In the genomic region with DNA sequence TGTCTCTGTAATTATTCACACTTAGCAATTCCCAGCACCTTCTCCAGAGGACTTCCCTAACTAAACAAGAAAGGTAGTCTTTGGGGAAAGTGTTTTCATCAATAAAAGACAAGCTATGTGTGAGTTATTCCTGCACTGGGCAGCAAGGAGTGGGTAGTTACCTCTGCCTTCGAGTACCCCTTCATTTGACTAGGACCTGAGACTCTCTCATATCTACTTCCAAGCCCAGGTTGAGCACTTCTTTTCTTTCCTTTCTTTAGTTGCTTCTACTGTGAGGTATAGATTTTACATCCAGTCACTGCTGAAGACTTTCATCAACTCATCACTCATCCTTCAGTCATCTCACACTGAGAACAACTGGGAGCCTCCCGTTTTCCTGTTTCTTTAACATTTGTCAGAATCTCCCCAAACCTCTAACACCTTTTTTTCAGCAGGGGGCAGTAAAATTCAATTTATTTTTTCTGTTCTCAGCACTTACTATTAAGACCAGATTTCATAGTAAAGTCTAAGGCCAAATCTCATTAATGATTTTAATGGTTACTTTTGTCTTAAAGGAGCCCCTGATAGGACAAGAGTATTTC, we compare ENCODE assay signal across 9 cellular contexts.
DNase-seq lines count a peak whose midpoint lies in the region; ATAC-seq and TF ChIP-seq lines count a peak whose summit lies in the region.
"Had no signal": no experiment of that assay in that cellular context is flagged by ENCODE, and none has a peak within 500 bp of the region (broad histone marks: within the 10 kb centered on the region; RNA-seq: fewer than 3 reads in every experiment).

No MANE protein-coding gene starts in this region.

- WGBS in endodermal cell (ENCODE audit: insufficient coverage in 1 of 2, insufficient read length in 1 of 2), 2 experiments: 63% methylated on average over 2 of the region's 2 CpGs; no CpG with 5 or more reads in 1 of the 2 experiments
- WGBS in spleen, 5 donors: 30 to 41% (median 33%) methylated on average over 2 of the region's 2 CpGs

- H3K27ac Mint-ChIP-seq in activated CD8-positive, alpha-beta memory T cell treated with anti-CD3 and anti-CD28 coated beads, Interleukin-2, amount 10 ng/mL, durations not matched to agents 7 days and 5 days: peak overlapping the region; percentile 72
- H3K27ac Mint-ChIP-seq in endodermal cell: no peak overlapping the region

- H3K9me3 Mint-ChIP-seq in activated CD8-positive, alpha-beta memory T cell treated with anti-CD3 and anti-CD28 coated beads, Interleukin-2, amount 10 ng/mL, durations not matched to agents 7 days and 5 days (ENCODE audit: low read depth): no peaks in the 10 kb centered on the region
- H3K9me3 Mint-ChIP-seq in endodermal cell: no peaks in the 10 kb centered on the region

- H3K27ac ChIP-seq in endodermal cell (ENCODE audit: low read depth, low read length): no peak overlapping the region
- H3K27ac ChIP-seq in spleen: no peak overlapping the region
- H3K27ac ChIP-seq: SK-N-MC had no signal

- H3K4me3 ChIP-seq in endodermal cell (ENCODE audit: low read length) (no peak overlapping the region), spleen (no peak overlapping the region)
- H3K4me3 ChIP-seq: SK-N-MC had no signal

- no peak overlapping the region for H3K9ac ChIP-seq in endodermal cell (ENCODE audit: extremely low read depth, low read length, poor library complexity, severe bottlenecking)

- H3K4me3 Mint-ChIP-seq in activated CD8-positive, alpha-beta memory T cell treated with anti-CD3 and anti-CD28 coated beads, Interleukin-2, amount 10 ng/mL, durations not matched to agents 7 days and 5 days: no peak overlapping the region
- no peak overlapping the region for H3K4me3 Mint-ChIP-seq in endodermal cell

- no peaks in the 10 kb centered on the region for H3K27me3 Mint-ChIP-seq in activated CD8-positive, alpha-beta memory T cell treated with anti-CD3 and anti-CD28 coated beads, Interleukin-2, amount 10 ng/mL, durations not matched to agents 7 days and 5 days
- H3K27me3 Mint-ChIP-seq in endodermal cell (ENCODE audit: insufficient read depth): no peaks in the 10 kb centered on the region

- peak; percentile 45 for ATAC-seq in activated CD8-positive, alpha-beta memory T cell treated with anti-CD3 and anti-CD28 coated beads, Interleukin-2, amount 10 ng/mL, durations not matched to agents 7 days and 5 days

- CTCF ChIA-PET in activated CD8-positive, alpha-beta memory T cell treated with anti-CD3 and anti-CD28 coated beads, Interleukin-2, amount 10 ng/mL, durations not matched to agents 7 days and 5 days (lab: Charles Lee): interaction anchor here (8.3 kb wide), 1 partner anchor 114 kb away, joined by 44 read pairs; no protein-coding TSS in a partner anchor

- TF ChIP-seq POLR2A in spleen (IDR thresholded peaks at IDR 0.05): no peak

- intact Hi-C loops in spleen (cut with DNase I; ENCODE audit: low total_unique reads): loop anchor here (10.0 kb wide), 1 partner anchor 146 kb away; no protein-coding TSS in a partner anchor

- no peaks in the 10 kb centered on the region for H3K36me3 ChIP-seq in endodermal cell (ENCODE audit: control insufficient read depth, insufficient read depth, low read length)
- H3K36me3 ChIP-seq in spleen: no peaks in the 10 kb centered on the region

- TF ChIP-seq CTCF in endodermal cell (conservative IDR thresholded peaks at IDR 0.05) (peak; percentile 80), spleen (IDR thresholded peaks at IDR 0.05 in 8 of 11, conservative IDR thresholded peaks at IDR 0.05 in 3 of 11) (peak in 7 of 11 experiments; percentile 14 to 50 (median 32))

- DNase-seq in activated CD8-positive, alpha-beta memory T cell treated with anti-CD3 and anti-CD28 coated beads, Interleukin-2, amount 10 ng/mL, durations not matched to agents 7 days and 5 days: no peak
- no peak for DNase-seq in activated CD8-positive, alpha-beta memory T cell treated with anti-CD3 and anti-CD28 coated beads, Interleukin-2, amount 50 U/mL, for 48 hours
- DNase-seq in NCI-H82 (lab: John Stamatoyannopoulos, UW) (peak; percentile 61), endodermal cell (no peak), spleen (no peak), NCI-H1930 (lab: John Stamatoyannopoulos, UW) (no peak), occipital lobe (lab: John Stamatoyannopoulos, UW) (no peak), NCI-H774 (lab: John Stamatoyannopoulos, UW) (no peak)

- peaks cover 32% of the 10 kb centered on the region for H3K4me1 Mint-ChIP-seq in activated CD8-positive, alpha-beta memory T cell treated with anti-CD3 and anti-CD28 coated beads, Interleukin-2, amount 10 ng/mL, durations not matched to agents 7 days and 5 days
- no peaks in the 10 kb centered on the region for H3K4me1 Mint-ChIP-seq in endodermal cell

- H3K9me3 ChIP-seq in endodermal cell (ENCODE audit: control insufficient read depth, low read length) (no peaks in the 10 kb centered on the region), spleen (no peaks in the 10 kb centered on the region)

- H3K4me1 ChIP-seq in endodermal cell (ENCODE audit: control insufficient read depth, insufficient read depth, low read length) (no peaks in the 10 kb centered on the region), spleen (peaks cover 3 to 23% (median 9%) of the 10 kb centered on the region in 6 donors)

- H3K36me3 Mint-ChIP-seq in activated CD8-positive, alpha-beta memory T cell treated with anti-CD3 and anti-CD28 coated beads, Interleukin-2, amount 10 ng/mL, durations not matched to agents 7 days and 5 days: no peaks in the 10 kb centered on the region
- H3K36me3 Mint-ChIP-seq in endodermal cell (ENCODE audit: low read depth): no peaks in the 10 kb centered on the region

- H3K27me3 ChIP-seq in endodermal cell (ENCODE audit: control insufficient read depth, insufficient read depth, low read length, poor library complexity, severe bottlenecking): no peaks in the 10 kb centered on the region
- H3K27me3 ChIP-seq in spleen (replicated peaks in 1 of 7): no peaks in the 10 kb centered on the region
